Comparison of ENCODE assay signal across 16 cellular contexts in the genomic region with DNA sequence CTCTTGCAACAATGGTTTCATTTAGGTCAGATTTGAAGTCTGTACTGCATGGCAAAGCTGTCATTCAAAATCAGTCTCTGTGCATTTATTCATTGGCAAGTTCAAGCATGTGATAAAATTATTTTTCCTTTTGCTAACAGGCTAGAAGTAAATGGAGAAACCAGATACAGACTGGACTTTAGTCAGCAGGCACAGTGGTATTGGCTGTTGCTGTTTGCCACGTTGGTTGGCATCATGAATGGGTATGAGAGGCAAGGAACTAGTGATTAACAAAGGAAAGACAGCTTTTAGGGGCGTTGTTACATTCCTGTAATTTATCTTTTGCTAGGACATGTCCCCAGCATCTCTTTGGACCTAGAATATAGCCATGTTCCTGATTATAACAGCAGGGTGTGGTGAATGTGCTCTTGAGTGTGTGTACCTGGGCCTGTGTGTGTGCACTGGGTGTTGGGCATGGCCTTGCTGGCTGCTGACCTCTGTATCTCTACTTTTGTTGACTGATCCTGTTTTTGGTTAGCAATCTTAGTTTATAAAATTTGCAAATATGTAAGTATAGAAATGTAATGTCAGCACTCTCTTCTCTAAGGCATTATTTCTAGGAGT. TPM values are rescaled to one million over a fixed set of nuclear protein-coding genes. Genes with fewer than 3 reads are reported as not detected.
DNase-seq lines count a peak whose midpoint lies in the region; TF ChIP-seq lines count a peak whose summit lies in the region.
"Had no signal": no experiment of that assay in that cellular context is flagged by ENCODE, and none has a peak within 500 bp of the region (broad histone marks: within the 10 kb centered on the region; RNA-seq: fewer than 3 reads in every experiment).

No MANE protein-coding gene starts in this region.

- 39% methylated on average over 2 of the region's 2 CpGs for WGBS in liver
- 28 to 54% (median 38%) methylated on average over 2 of the region's 2 CpGs for WGBS in stomach, 5 donors

- H3K4me1 ChIP-seq in liver (ENCODE audit: control insufficient read depth in 4 of 4, insufficient read depth in 4 of 4, low read length in 3 of 4) (peaks cover 8 to 45% (median 38%) of the 10 kb centered on the region in 4 donors), stomach (peaks cover 7 to 21% (median 12%) of the 10 kb centered on the region in 4 donors)

- no peaks in the 10 kb centered on the region for H3K27me3 ChIP-seq in liver (ENCODE audit: control insufficient read depth in 4 of 4, insufficient read depth in 4 of 4, low read length in 3 of 4)
- H3K27me3 ChIP-seq in stomach, result no peaks in the 10 kb centered on the region

- peak overlapping the region in 1 of 2 donors; percentile 62 for H3K27ac ChIP-seq in liver (ENCODE audit: low read depth in 1 of 2, low read length in 2 of 2)
- peak overlapping the region; percentile 21 to 76 (median 49) for H3K27ac ChIP-seq in stomach

- H3K36me3 ChIP-seq in liver (ENCODE audit: control insufficient read depth in 4 of 4, insufficient read depth in 3 of 4, low read depth in 1 of 4, low read length in 3 of 4) (no peaks in the 10 kb centered on the region), stomach (no peaks in the 10 kb centered on the region)

- no peak for TF ChIP-seq EP300 in stomach (IDR thresholded peaks at IDR 0.05)

- H3K9me3 ChIP-seq in liver (ENCODE audit: control insufficient read depth in 4 of 4, low read length in 3 of 4) (no peaks in the 10 kb centered on the region), stomach (no peaks in the 10 kb centered on the region)

- peak in 1 of 2 donors; percentile 19 for TF ChIP-seq RAD21 in liver (IDR thresholded peaks at IDR 0.05)

- no peak for TF ChIP-seq CTCF in epithelial cell of esophagus (IDR thresholded peaks at IDR 0.05; ENCODE audit: insufficient read depth, low read depth, low read length, missing control alignments)
- TF ChIP-seq CTCF in liver (IDR thresholded peaks at IDR 0.05; ENCODE audit: low read depth, low read length, missing input control), result no peak
- TF ChIP-seq CTCF in stomach (IDR thresholded peaks at IDR 0.05), result no peak

- intact Hi-C loops in stomach (cut with DNase I; ENCODE audit: low total_unique reads), result no loop called here

- H3K4me3 ChIP-seq in epithelial cell of esophagus (ENCODE audit: low read length) (no peak overlapping the region), liver (ENCODE audit: low read depth in 1 of 3, low read length in 3 of 3) (no peak overlapping the region), stomach (no peak overlapping the region)

- no peak overlapping the region for H3K9ac ChIP-seq in liver (ENCODE audit: low read depth in 1 of 2, low read length in 2 of 2)

- TF ChIP-seq POLR2A in stomach (IDR thresholded peaks at IDR 0.05), result no peak

- DNase-seq in NCI-H526 (lab: John Stamatoyannopoulos, UW), result peak; percentile 49 to 69
- no peak for DNase-seq in NCI-H526 treated with DMSO at 0.1 percent for 48 hours (lab: John Stamatoyannopoulos, UW)
- peak; percentile 80 for DNase-seq in epithelial cell of esophagus (ENCODE audit: low read depth)
- no peak for DNase-seq in stomach
- DNase-seq in NCI-H226, result no peak
- no peak for DNase-seq in NCI-H2081 (lab: John Stamatoyannopoulos, UW)
- DNase-seq in DMS 273 (lab: John Stamatoyannopoulos, UW; ENCODE audit: unreplicated experiment), result no peak
- DNase-seq: 8988T; CD8-positive, alpha-beta T cell; DMS79; H7; NCI-H1436 treated with DMSO at 0.1 percent for 48 hours; NCI-H524 treated with DMSO at 0.1 percent for 48 hours; NK-92 treated with Interleukin-12 subunit alpha and Interleukin-12 subunit beta, amount 100 ng/mL, for 24 hours; SIG-M5 had no signal

TF ChIP-seq in liver, 16 proteins besides CTCF, POLR2A, EP300 and RAD21:
- no peak for TF ChIP-seq GABPA (IDR thresholded peaks at IDR 0.05 in 1 of 2, conservative IDR thresholded peaks at IDR 0.05 in 1 of 2)
- peak; percentile 30 for TF ChIP-seq FOXA2 (IDR thresholded peaks at IDR 0.05)
- peak in 1 of 2 donors; percentile 45 for TF ChIP-seq RXRA (IDR thresholded peaks at IDR 0.05)
- TF ChIP-seq HNF4G (IDR thresholded peaks at IDR 0.05), result peak; percentile 68
- TF ChIP-seq REST (IDR thresholded peaks at IDR 0.05), result peak; percentile 57
- peak; percentile 87 to 88 for TF ChIP-seq HNF4A (conservative IDR thresholded peaks at IDR 0.05)
- no peak for TF ChIP-seq EGR1 (IDR thresholded peaks at IDR 0.05; ENCODE audit: low read depth in 2 of 2)
- no peak for TF ChIP-seq NR2F2 (IDR thresholded peaks at IDR 0.05)
- TF ChIP-seq YY1 (IDR thresholded peaks at IDR 0.05), result no peak
- no peak for TF ChIP-seq FOXA1 (IDR thresholded peaks at IDR 0.05)
- TF ChIP-seq JUND (IDR thresholded peaks at IDR 0.05), result peak in 1 of 2 donors; percentile 42
- TF ChIP-seq ZBTB33 (IDR thresholded peaks at IDR 0.05), result peak; percentile 30
- peak; percentile 86 for TF ChIP-seq SP1 (IDR thresholded peaks at IDR 0.05)
- no peak for TF ChIP-seq TAF1 (conservative IDR thresholded peaks at IDR 0.05)
- TF ChIP-seq, protein P1, sequence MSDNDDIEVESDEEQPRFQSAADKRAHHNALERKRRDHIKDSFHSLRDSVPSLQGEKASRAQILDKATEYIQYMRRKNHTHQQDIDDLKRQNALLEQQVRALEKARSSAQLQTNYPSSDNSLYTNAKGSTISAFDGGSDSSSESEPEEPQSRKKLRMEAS (IDR thresholded peaks at IDR 0.05), result no peak
- TF ChIP-seq, protein P2, sequence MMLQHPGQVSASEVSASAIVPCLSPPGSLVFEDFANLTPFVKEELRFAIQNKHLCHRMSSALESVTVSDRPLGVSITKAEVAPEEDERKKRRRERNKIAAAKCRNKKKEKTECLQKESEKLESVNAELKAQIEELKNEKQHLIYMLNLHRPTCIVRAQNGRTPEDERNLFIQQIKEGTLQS (IDR thresholded peaks at IDR 0.05), result no peak

RNA-seq across cellular contexts. Expression of gene TPST1, which starts 19.1 kb away (rescaled TPM):
- total RNA-seq in liver (10 to 100 TPM; 26.8 to 62.5 TPM), stomach (10 to 100 TPM in 2 of 5 donors, 1 to 10 TPM in 2, under 1 TPM in 1; 0.58 to 78.8 (median 9.0) TPM)
- polyA plus RNA-seq in liver (10 to 100 TPM; 23.8 to 24.7 TPM), stomach (10 to 100 TPM in 1 of 3 donors, 1 to 10 TPM in 2; 4.8 to 12.6 (median 8.4) TPM)

Comparison
In these comparisons a context has a peak if more than half of its experiments do, and no peak if none do; other contexts are left out.
1. DNase-seq: peak in NCI-H526 (2 of 2) and epithelial cell of esophagus (single experiment); none in NCI-H526 treated with DMSO at 0.1 percent for 48 hours (single experiment), stomach (single experiment), NCI-H226 (single experiment), NCI-H2081 (0 of 2) and DMS 273 (single experiment).